Comparison of ENCODE assay signal across 1 cellular context in genomic region chr3:52483577-52484495, GRCh38.
TF ChIP-seq lines count a peak whose summit lies in the region.

No MANE protein-coding gene starts in this region.

TF ChIP-seq in SK-N-SH treated with all-trans-retinoic acid at 6 μM for 48 hours, 23 proteins besides CTCF, POLR2A, EP300 and RAD21 (continued from another document):
- no peak for TF ChIP-seq CSRNP3 (CRISPR knock-in tag; IDR thresholded peaks at IDR 0.05)
- TF ChIP-seq OSR1 (CRISPR knock-in tag; IDR thresholded peaks at IDR 0.05) = no peak
- TF ChIP-seq POU6F1 (CRISPR knock-in tag; IDR thresholded peaks at IDR 0.05; ENCODE audit: borderline replicate concordance, low read depth) = no peak
- no peak for TF ChIP-seq CSDC2 (CRISPR knock-in tag; IDR thresholded peaks at IDR 0.05)
- no peak for TF ChIP-seq TOX (CRISPR knock-in tag; IDR thresholded peaks at IDR 0.05; ENCODE audit: borderline replicate concordance)
